ENCODE assay signal across 8 cellular contexts in the genomic region with DNA sequence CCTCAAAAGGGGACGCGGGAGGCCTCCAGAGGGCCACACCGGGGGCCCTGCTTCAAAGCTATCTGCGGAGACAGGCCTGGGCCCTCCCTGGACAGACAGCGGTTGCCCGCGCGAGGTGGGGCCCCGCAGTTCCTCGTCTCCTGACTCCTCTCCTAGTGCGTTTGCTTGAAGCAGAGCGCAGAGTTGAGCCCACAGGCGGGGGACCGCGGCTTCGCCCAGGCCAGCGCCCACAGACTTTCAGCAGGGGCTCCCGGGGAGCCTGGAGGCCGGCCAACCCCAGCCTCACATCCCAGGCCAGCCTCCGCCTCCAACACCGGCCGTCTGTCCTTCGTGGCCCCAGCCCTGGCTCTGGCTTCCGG. TPM values are rescaled to one million over a fixed set of nuclear protein-coding genes. Genes with fewer than 3 reads are reported as not detected.
DNase-seq lines count a peak whose midpoint lies in the region; ATAC-seq lines count a peak whose summit lies in the region.

No MANE protein-coding gene starts in this region.

- DNase-seq in DMS53 (lab: John Stamatoyannopoulos, UW) (peak; percentile 39), DMS53 treated with DMSO at 0.1 percent for 48 hours (lab: John Stamatoyannopoulos, UW; ENCODE audit: unreplicated experiment) (no peak), T-cell (no peak), left ventricle myocardium superior (peak; percentile 54), NCI-H345 treated with DMSO at 0.1 percent for 48 hours (lab: John Stamatoyannopoulos, UW; ENCODE audit: unreplicated experiment) (no peak), RPMI8226 (no peak), NCI-H187 treated with DMSO at 0.1 percent for 48 hours (lab: John Stamatoyannopoulos, UW) (no peak)
- no peak for DNase-seq in stimulated activated naive CD8-positive, alpha-beta T cell treated with anti-CD3 and anti-CD28 coated beads, Interleukin-15, amount 100 ng/mL, for 72 hours

- intact Hi-C loops in left ventricle myocardium superior (cut with micrococcal nuclease) = no loop called here

- peak in 3 of 4 experiments; percentile 22 to 34 (median 30) for ATAC-seq in T-cell (replicated peaks in 1 of 4)
- ATAC-seq in left ventricle myocardium superior = peak; percentile 0
- ATAC-seq in stimulated activated naive CD8-positive, alpha-beta T cell treated with anti-CD3 and anti-CD28 coated beads, Interleukin-15, amount 100 ng/mL, for 72 hours = peak; percentile 66

- H3K4me1 Mint-ChIP-seq in T-cell = peaks cover 11 to 18% (median 16%) of the 10 kb centered on the region in 3 donors
- H3K4me1 Mint-ChIP-seq in stimulated activated naive CD8-positive, alpha-beta T cell treated with anti-CD3 and anti-CD28 coated beads, Interleukin-15, amount 100 ng/mL, for 72 hours = peaks cover 32% of the 10 kb centered on the region

- H3K27ac Mint-ChIP-seq in T-cell = no peak overlapping the region
- H3K27ac Mint-ChIP-seq in stimulated activated naive CD8-positive, alpha-beta T cell treated with anti-CD3 and anti-CD28 coated beads, Interleukin-15, amount 100 ng/mL, for 72 hours = peak overlapping the region in 1 of 2 donors; percentile 85

- POLR2A ChIA-PET in T-cell (lab: Charles Lee) = interaction anchor here in 1 of 2 donors (0.6 kb wide), 1 partner anchor 351 kb away, joined by 3 read pairs; no protein-coding TSS in a partner anchor

- no peaks in the 10 kb centered on the region for H3K36me3 Mint-ChIP-seq in T-cell

- peaks cover 36 to 53% of the 10 kb centered on the region in 2 donors for H3K27me3 Mint-ChIP-seq in T-cell
- peaks cover 65% of the 10 kb centered on the region for H3K27me3 Mint-ChIP-seq in stimulated activated naive CD8-positive, alpha-beta T cell treated with anti-CD3 and anti-CD28 coated beads, Interleukin-15, amount 100 ng/mL, for 72 hours

- CTCF ChIA-PET in T-cell (lab: Charles Lee) = no interaction called here

- H3K9me3 Mint-ChIP-seq in T-cell = peaks cover 0 to 8% (median 0%) of the 10 kb centered on the region in 3 donors
- no peaks in the 10 kb centered on the region for H3K9me3 Mint-ChIP-seq in stimulated activated naive CD8-positive, alpha-beta T cell treated with anti-CD3 and anti-CD28 coated beads, Interleukin-15, amount 100 ng/mL, for 72 hours

- H3K4me3 Mint-ChIP-seq in T-cell = peak overlapping the region; percentile 71 to 78 (median 75)
- peak overlapping the region; percentile 81 to 85 for H3K4me3 Mint-ChIP-seq in stimulated activated naive CD8-positive, alpha-beta T cell treated with anti-CD3 and anti-CD28 coated beads, Interleukin-15, amount 100 ng/mL, for 72 hours

RNA-seq across cellular contexts. Expression of a gene that starts 0.5 kb away (rescaled TPM):
- total RNA-seq in T-cell (1 to 10 TPM in 2 of 5 donors, under 1 TPM in 1, not detected in 2; 0.79 to 2.3 (median 1.0) TPM), left ventricle myocardium superior (37.9 TPM)

Comparison
In these comparisons a context has a peak if more than half of its experiments do, and no peak if none do; other contexts are left out.
1. DNase-seq: peak in DMS53 (single experiment) and left ventricle myocardium superior (single experiment); none in DMS53 treated with DMSO at 0.1 percent for 48 hours (single experiment), T-cell (0 of 34), stimulated activated naive CD8-positive, alpha-beta T cell treated with anti-CD3 and anti-CD28 coated beads, Interleukin-15, amount 100 ng/mL, for 72 hours (0 of 2), NCI-H345 treated with DMSO at 0.1 percent for 48 hours (single experiment), RPMI8226 (single experiment) and NCI-H187 treated with DMSO at 0.1 percent for 48 hours (single experiment).
2. ATAC-seq: peak in every context shown above with its lines; median percentile 66 in stimulated activated naive CD8-positive, alpha-beta T cell treated with anti-CD3 and anti-CD28 coated beads, Interleukin-15, amount 100 ng/mL, for 72 hours; 30 in T-cell; 0 in left ventricle myocardium superior.
3. RNA of a gene that starts 0.5 kb away (total RNA-seq): 37.9 TPM in left ventricle myocardium superior (single experiment); 0.79 to 2.3 TPM in T-cell; every median in the first group is over 10 times any median in the second.